1 cellular context compared by ENCODE assay signal in genomic region chr1:9872430-9873165, GRCh38.
TF ChIP-seq lines count a peak whose summit lies in the region.

No MANE protein-coding gene starts in this region.

TF ChIP-seq in K562, 482 proteins besides CTCF, POLR2A, EP300 and RAD21 (continued from another document):
- no peak for TF ChIP-seq NFYB (IDR thresholded peaks at IDR 0.05; ENCODE audit: extremely low read depth, insufficient read length)
- TF ChIP-seq ATF2 (CRISPR knock-in tag; IDR thresholded peaks at IDR 0.05) = no peak
- no peak for TF ChIP-seq MNT (conservative IDR thresholded peaks at IDR 0.05)
